8 cellular contexts compared by ENCODE assay signal in the genomic region with DNA sequence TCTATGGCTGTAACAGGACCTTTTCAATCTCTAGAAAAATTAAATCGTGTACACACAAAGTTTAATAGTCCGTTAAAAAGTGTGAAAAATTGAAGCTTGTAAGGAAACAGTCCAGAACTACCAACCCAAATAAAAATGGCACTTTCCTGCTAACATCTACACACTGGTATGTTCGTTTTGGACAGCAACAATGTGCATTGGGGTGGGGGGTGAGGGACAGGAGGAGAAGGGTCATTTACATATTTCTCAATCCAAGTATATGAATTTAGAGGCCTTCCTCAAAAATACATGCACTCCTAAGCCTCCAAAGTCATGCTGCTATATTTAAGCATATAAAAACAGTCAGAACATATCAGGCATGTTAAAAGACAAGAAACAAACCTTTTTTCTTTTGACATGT. TPM values are rescaled to one million over a fixed set of nuclear protein-coding genes. Genes with fewer than 3 reads are reported as not detected.
DNase-seq lines count a peak whose midpoint lies in the region; ATAC-seq lines count a peak whose summit lies in the region.

No MANE protein-coding gene starts in this region.

- H3K27ac ChIP-seq in temporal lobe (ENCODE audit: low read depth, low read length), result peak overlapping the region; percentile 92

- DNase-seq in activated CD4-positive, alpha-beta T cell treated with anti-CD3 and anti-CD28 coated beads, Interleukin-2, amount 10 ng/mL, durations not matched to agents 24 days and 14 days, result no peak
- no peak for DNase-seq in activated CD4-positive, alpha-beta T cell treated with anti-CD3 and anti-CD28 coated beads for 4 hours
- no peak for DNase-seq in activated T-helper 2 cell treated with anti-CD3 and anti-CD28 coated beads, Interferon-gamma antibody, Interleukin-2, Interleukin-4, amounts not matched to agents 10 μg/mL and 5 μg/mL and 100 μg/mL, durations not matched to agents 14 hours and 24 hours and 36 hours (ENCODE audit: low spot score)
- DNase-seq in immature natural killer cell, result no peak
- no peak for DNase-seq in UCSD-AML1 (lab: John Stamatoyannopoulos, UW; ENCODE audit: unreplicated experiment)

- peaks cover 15% of the 10 kb centered on the region for H3K4me1 Mint-ChIP-seq in activated CD4-positive, alpha-beta T cell treated with anti-CD3 and anti-CD28 coated beads, Interleukin-2, amount 10 ng/mL, durations not matched to agents 24 days and 14 days
- peaks cover 13% of the 10 kb centered on the region for H3K4me1 Mint-ChIP-seq in activated T-helper 2 cell treated with anti-CD3 and anti-CD28 coated beads, Interferon-gamma antibody, Interleukin-2, Interleukin-4, amounts not matched to agents 10 μg/mL and 5 μg/mL and 100 μg/mL, durations not matched to agents 14 hours and 24 hours and 36 hours (ENCODE audit: low read depth)
- peaks cover 56 to 79% of the 10 kb centered on the region in 2 donors for H3K4me1 Mint-ChIP-seq in immature natural killer cell

- H3K9me3 Mint-ChIP-seq in activated CD4-positive, alpha-beta T cell treated with anti-CD3 and anti-CD28 coated beads, Interleukin-2, amount 10 ng/mL, durations not matched to agents 24 days and 14 days, result no peaks in the 10 kb centered on the region
- H3K9me3 Mint-ChIP-seq in activated T-helper 2 cell treated with anti-CD3 and anti-CD28 coated beads, Interferon-gamma antibody, Interleukin-2, Interleukin-4, amounts not matched to agents 10 μg/mL and 5 μg/mL and 100 μg/mL, durations not matched to agents 14 hours and 24 hours and 36 hours, result no peaks in the 10 kb centered on the region
- H3K9me3 Mint-ChIP-seq in immature natural killer cell, result no peaks in the 10 kb centered on the region

- intact Hi-C loops in activated CD4-positive, alpha-beta T cell treated with anti-CD3 and anti-CD28 coated beads, Interleukin-2, amount 10 ng/mL, durations not matched to agents 24 days and 14 days (cut with micrococcal nuclease), result loop anchor here (5.0 kb wide), 1 partner anchor 547 kb away; the partner anchor contains the start of gene SNRPE
- intact Hi-C loops in activated T-helper 2 cell treated with anti-CD3 and anti-CD28 coated beads, Interferon-gamma antibody, Interleukin-2, Interleukin-4, amounts not matched to agents 10 μg/mL and 5 μg/mL and 100 μg/mL, durations not matched to agents 14 hours and 24 hours and 36 hours (cut with micrococcal nuclease), result no loop called here

- H3K4me3 Mint-ChIP-seq in activated CD4-positive, alpha-beta T cell treated with anti-CD3 and anti-CD28 coated beads, Interleukin-2, amount 10 ng/mL, durations not matched to agents 24 days and 14 days, result peak overlapping the region; percentile 97
- H3K4me3 Mint-ChIP-seq in activated T-helper 2 cell treated with anti-CD3 and anti-CD28 coated beads, Interferon-gamma antibody, Interleukin-2, Interleukin-4, amounts not matched to agents 10 μg/mL and 5 μg/mL and 100 μg/mL, durations not matched to agents 14 hours and 24 hours and 36 hours (ENCODE audit: low read depth), result peak overlapping the region; percentile 98
- H3K4me3 Mint-ChIP-seq in immature natural killer cell, result peak overlapping the region; percentile 92 to 99 (median 99)

- peak overlapping the region; percentile 43 for H3K27ac Mint-ChIP-seq in activated CD4-positive, alpha-beta T cell treated with anti-CD3 and anti-CD28 coated beads, Interleukin-2, amount 10 ng/mL, durations not matched to agents 24 days and 14 days
- peak overlapping the region; percentile 12 for H3K27ac Mint-ChIP-seq in activated T-helper 2 cell treated with anti-CD3 and anti-CD28 coated beads, Interferon-gamma antibody, Interleukin-2, Interleukin-4, amounts not matched to agents 10 μg/mL and 5 μg/mL and 100 μg/mL, durations not matched to agents 14 hours and 24 hours and 36 hours
- peak overlapping the region; percentile 100 for H3K27ac Mint-ChIP-seq in immature natural killer cell

- no peak for ATAC-seq in HG03095 (IDR thresholded peaks at IDR 0.05; ENCODE audit: unreplicated experiment)
- no peak for ATAC-seq in esophagus mucosa

- no peaks in the 10 kb centered on the region for H3K27me3 Mint-ChIP-seq in activated CD4-positive, alpha-beta T cell treated with anti-CD3 and anti-CD28 coated beads, Interleukin-2, amount 10 ng/mL, durations not matched to agents 24 days and 14 days
- H3K27me3 Mint-ChIP-seq in activated T-helper 2 cell treated with anti-CD3 and anti-CD28 coated beads, Interferon-gamma antibody, Interleukin-2, Interleukin-4, amounts not matched to agents 10 μg/mL and 5 μg/mL and 100 μg/mL, durations not matched to agents 14 hours and 24 hours and 36 hours (ENCODE audit: low read depth), result no peaks in the 10 kb centered on the region
- H3K27me3 Mint-ChIP-seq in immature natural killer cell (ENCODE audit: low read depth in 3 of 3), result peaks cover 14 to 15% (median 15%) of the 10 kb centered on the region in 3 donors

- H3K36me3 Mint-ChIP-seq in activated CD4-positive, alpha-beta T cell treated with anti-CD3 and anti-CD28 coated beads, Interleukin-2, amount 10 ng/mL, durations not matched to agents 24 days and 14 days (ENCODE audit: low read depth), result peaks cover 55% of the 10 kb centered on the region
- peaks cover 70% of the 10 kb centered on the region for H3K36me3 Mint-ChIP-seq in activated T-helper 2 cell treated with anti-CD3 and anti-CD28 coated beads, Interferon-gamma antibody, Interleukin-2, Interleukin-4, amounts not matched to agents 10 μg/mL and 5 μg/mL and 100 μg/mL, durations not matched to agents 14 hours and 24 hours and 36 hours (ENCODE audit: low read depth)
- H3K36me3 Mint-ChIP-seq in immature natural killer cell, result peaks cover 0 to 15% (median 0%) of the 10 kb centered on the region in 3 donors

RNA-seq across cellular contexts. Expression of gene PPP1R15B, which starts 2.5 kb away (rescaled TPM):
- total RNA-seq in activated CD4-positive, alpha-beta T cell treated with anti-CD3 and anti-CD28 coated beads, Interleukin-2, amount 10 ng/mL, durations not matched to agents 24 days and 14 days, result 70.9 and 74.0 TPM in 2 replicates
- total RNA-seq in activated T-helper 2 cell treated with anti-CD3 and anti-CD28 coated beads, Interferon-gamma antibody, Interleukin-2, Interleukin-4, amounts not matched to agents 10 μg/mL and 5 μg/mL and 100 μg/mL, durations not matched to agents 14 hours and 24 hours and 36 hours, result 63.4 and 64.3 TPM in 2 replicates
- polyA plus RNA-seq in immature natural killer cell, result 10 to 100 TPM; 13.5 to 23.0 (median 17.3) TPM
- total RNA-seq in temporal lobe (37.9 TPM), esophagus mucosa (27.5 TPM)

RNA-seq across cellular contexts. Expression of gene PLEKHA6, which starts 49.4 kb away (rescaled TPM):
- 0.07 and 0.47 TPM in 2 replicates for total RNA-seq in activated CD4-positive, alpha-beta T cell treated with anti-CD3 and anti-CD28 coated beads, Interleukin-2, amount 10 ng/mL, durations not matched to agents 24 days and 14 days
- 0.52 and 1.9 TPM in 2 replicates for total RNA-seq in activated T-helper 2 cell treated with anti-CD3 and anti-CD28 coated beads, Interferon-gamma antibody, Interleukin-2, Interleukin-4, amounts not matched to agents 10 μg/mL and 5 μg/mL and 100 μg/mL, durations not matched to agents 14 hours and 24 hours and 36 hours
- not detected for polyA plus RNA-seq in immature natural killer cell
- total RNA-seq in temporal lobe (10.3 TPM), esophagus mucosa (11.1 TPM)

Comparison
In these comparisons a context has a peak if more than half of its experiments do, and no peak if none do; other contexts are left out.
1. H3K27ac Mint-ChIP-seq: peak in every context shown above with its lines; median percentile 100 in immature natural killer cell; 43 in activated CD4-positive, alpha-beta T cell treated with anti-CD3 and anti-CD28 coated beads, Interleukin-2, amount 10 ng/mL, durations not matched to agents 24 days and 14 days; 12 in activated T-helper 2 cell treated with anti-CD3 and anti-CD28 coated beads, Interferon-gamma antibody, Interleukin-2, Interleukin-4, amounts not matched to agents 10 μg/mL and 5 μg/mL and 100 μg/mL, durations not matched to agents 14 hours and 24 hours and 36 hours.